In genomic region chr5:77010281-77010680, GRCh38 we compare ENCODE assay signal across 20 cellular contexts. TPM values are rescaled to one million over a fixed set of nuclear protein-coding genes. Genes with fewer than 3 reads are reported as not detected.
DNase-seq lines count a peak whose midpoint lies in the region; TF ChIP-seq lines count a peak whose summit lies in the region.
"Had no signal": no experiment of that assay in that cellular context is flagged by ENCODE, and none has a peak within 500 bp of the region (broad histone marks: within the 10 kb centered on the region; RNA-seq: fewer than 3 reads in every experiment).

No MANE protein-coding gene starts in this region.

- intact Hi-C loops in A673 (cut with micrococcal nuclease; ENCODE audit: unreplicated experiment), result no loop called here

- TF ChIP-seq CTCF in A673 (conservative IDR thresholded peaks at IDR 0.05; ENCODE audit: low read depth, low read length), result no peak

- CTCF ChIA-PET in A673 (lab: Charles Lee), result no interaction called here

- H3K4me3 ChIP-seq in A673 (ENCODE audit: low read depth, low read length, poor library complexity, severe bottlenecking), result no peak overlapping the region
- H3K4me3 ChIP-seq: BLaER1, GM12878, GM23338, HAP-1 had no signal

- no peaks in the 10 kb centered on the region for H3K27me3 ChIP-seq in A673 (replicated peaks; ENCODE audit: insufficient read depth, low read depth, low read length, poor library complexity)
- H3K27me3 ChIP-seq: BLaER1 had no signal

- DNase-seq in A673 (ENCODE audit: low spot score) (peak; percentile 64), COLO829 (ENCODE audit: low spot score) (peak; percentile 25), astrocyte of the hippocampus (ENCODE audit: low read depth, low spot score) (peak; percentile 8), ureter (ENCODE audit: low spot score) (no peak), KG1 (lab: John Stamatoyannopoulos, UW) (no peak), T1000 (lab: John Stamatoyannopoulos, UW) (no peak)
- DNase-seq: CD4-positive, CD25-positive, alpha-beta regulatory T cell; CD8-positive, alpha-beta T cell; DMS 273 treated with DMSO at 0.1 percent for 48 hours; DMS79; EL; GDM1; HFFc6 had no signal

- no peaks in the 10 kb centered on the region for H3K9me3 ChIP-seq in A673 (ENCODE audit: low read depth, low read length, poor library complexity, severe bottlenecking)
- H3K9me3 ChIP-seq: BLaER1, HAP-1 had no signal

- H3K27ac ChIP-seq in A673 (ENCODE audit: low read depth, low read length, poor library complexity, severe bottlenecking), result no peak overlapping the region
- H3K27ac ChIP-seq: BLaER1, C4-2B had no signal

- POLR2A ChIA-PET in A673 (lab: Charles Lee; ENCODE audit: low non-redundant PET), result no interaction called here

- peaks cover 12% of the 10 kb centered on the region for H3K4me1 ChIP-seq in A673 (ENCODE audit: insufficient read depth, low read length, poor library complexity, severe bottlenecking)
- H3K4me1 ChIP-seq: BLaER1, HAP-1 had no signal

- BruUV-seq in A673 (replicated peaks; lab: Mats Ljungman, UMichigan), result no TSS peak

- H3K36me3 ChIP-seq in A673 (ENCODE audit: insufficient read depth, low read length, poor library complexity, severe bottlenecking), result no peaks in the 10 kb centered on the region
- H3K36me3 ChIP-seq: BLaER1, HAP-1 had no signal

RNA-seq across cellular contexts. Expression of gene AGGF1, which starts 19.9 kb away (rescaled TPM):
- total RNA-seq in A673 (2021), result 20.9 and 23.2 TPM in 2 replicates
- 17.4 TPM for total RNA-seq in ureter

RNA-seq across cellular contexts. Expression of gene CRHBP, which starts 57.4 kb away (rescaled TPM):
- total RNA-seq in A673 (2021), result not detected in 2 replicates
- 2.0 TPM for total RNA-seq in ureter
- total RNA-seq: A172; CD8-positive, alpha-beta T cell; GM12878; GM23338; H4; HFFc6 had no signal

Comparison
In these comparisons a context has a peak if more than half of its experiments do, and no peak if none do; other contexts are left out.
1. DNase-seq: peak in A673 (single experiment), COLO829 (single experiment) and astrocyte of the hippocampus (single experiment); none in ureter (single experiment), KG1 (single experiment) and T1000 (single experiment).